8 cellular contexts compared by ENCODE assay signal in genomic region chr3:196502775-196503181, GRCh38. TPM values are rescaled to one million over a fixed set of nuclear protein-coding genes. Genes with fewer than 3 reads are reported as not detected.
A peak's percentile ranks its signal among the peaks of the same experiment; 100 is the strongest.
DNase-seq lines count a peak whose midpoint lies in the region; ATAC-seq and TF ChIP-seq lines count a peak whose summit lies in the region.

No MANE protein-coding gene starts in this region.

- H3K27me3 ChIP-seq in Panc1 (ENCODE audit: control insufficient read depth, insufficient read depth, low read length) (no peaks in the 10 kb centered on the region), stomach smooth muscle (ENCODE audit: control insufficient read depth in 1 of 2, insufficient read depth in 2 of 2, low read length in 2 of 2) (no peaks in the 10 kb centered on the region)

- TF ChIP-seq CTCF in Panc1 (IDR thresholded peaks at IDR 0.05) (no peak), fibroblast of pulmonary artery (IDR thresholded peaks at IDR 0.05; ENCODE audit: low read length, missing control alignments) (no peak)

- H3K9me3 ChIP-seq in Panc1 (ENCODE audit: control insufficient read depth, insufficient read depth, low read depth, low read length) (peaks cover 7% of the 10 kb centered on the region; the same call in 1 of the 2 replicates), stomach smooth muscle (ENCODE audit: control insufficient read depth in 2 of 2, low read length in 2 of 2) (no peaks in the 10 kb centered on the region)

- peak overlapping the region; percentile 96 for H3K27ac Mint-ChIP-seq in activated T-helper 17 cell treated with anti-CD3 and anti-CD28 coated beads, Interleukin-2, amount 50 U/mL, for 72 hours
- peak overlapping the region; percentile 95 to 99 for H3K27ac Mint-ChIP-seq in natural killer cell treated with Interleukin-12 subunit alpha and Interleukin-12 subunit beta and Interleukin-15 and Interleukin-18, amount 100 ng/mL, for 72 hours

- H3K4me1 Mint-ChIP-seq in activated T-helper 17 cell treated with anti-CD3 and anti-CD28 coated beads, Interleukin-2, amount 50 U/mL, for 72 hours: peaks cover 24% of the 10 kb centered on the region
- peaks cover 37 to 40% of the 10 kb centered on the region in 2 donors for H3K4me1 Mint-ChIP-seq in natural killer cell treated with Interleukin-12 subunit alpha and Interleukin-12 subunit beta and Interleukin-15 and Interleukin-18, amount 100 ng/mL, for 72 hours (ENCODE audit: low read depth in 2 of 2)

- no peaks in the 10 kb centered on the region for H3K27me3 Mint-ChIP-seq in activated T-helper 17 cell treated with anti-CD3 and anti-CD28 coated beads, Interleukin-2, amount 50 U/mL, for 72 hours
- H3K27me3 Mint-ChIP-seq in natural killer cell treated with Interleukin-12 subunit alpha and Interleukin-12 subunit beta and Interleukin-15 and Interleukin-18, amount 100 ng/mL, for 72 hours: no peaks in the 10 kb centered on the region

- intact Hi-C loops in Panc1 (cut with micrococcal nuclease; ENCODE audit: unreplicated experiment): no loop called here

- in situ Hi-C loops in Panc1 (cut with HindIII; ENCODE audit: low pct_unique_long_range_greater_than_20kb, low sequenced_read_pairs): no loop called here

- peaks cover 49% of the 10 kb centered on the region for H3K36me3 Mint-ChIP-seq in activated T-helper 17 cell treated with anti-CD3 and anti-CD28 coated beads, Interleukin-2, amount 50 U/mL, for 72 hours (ENCODE audit: low read depth)
- H3K36me3 Mint-ChIP-seq in natural killer cell treated with Interleukin-12 subunit alpha and Interleukin-12 subunit beta and Interleukin-15 and Interleukin-18, amount 100 ng/mL, for 72 hours: peaks cover 15% of the 10 kb centered on the region

- BruUV-seq in Panc1 (replicated peaks; lab: Mats Ljungman, UMichigan): TSS peak; percentile 70

- H3K36me3 ChIP-seq in Panc1 (ENCODE audit: control insufficient read depth, insufficient read depth, low read length): peaks cover 3% of the 10 kb centered on the region; the same call in 1 of the 2 replicates
- H3K36me3 ChIP-seq in stomach smooth muscle (ENCODE audit: control insufficient read depth in 2 of 2, insufficient read depth in 2 of 2, low read length in 2 of 2): no peaks in the 10 kb centered on the region

- H3K9me3 Mint-ChIP-seq in activated T-helper 17 cell treated with anti-CD3 and anti-CD28 coated beads, Interleukin-2, amount 50 U/mL, for 72 hours: peaks cover 6% of the 10 kb centered on the region
- peaks cover 4% of the 10 kb centered on the region for H3K9me3 Mint-ChIP-seq in natural killer cell treated with Interleukin-12 subunit alpha and Interleukin-12 subunit beta and Interleukin-15 and Interleukin-18, amount 100 ng/mL, for 72 hours

- peak; percentile 55 to 57 for DNase-seq in NCI-H524 (lab: John Stamatoyannopoulos, UW)
- no peak for DNase-seq in NCI-H524 treated with DMSO at 0.1 percent for 48 hours (lab: John Stamatoyannopoulos, UW)
- DNase-seq in Panc1 (ENCODE audit: low read depth, low spot score): peak; percentile 67
- DNase-seq in fibroblast of pulmonary artery (ENCODE audit: low read depth): peak; percentile 90
- DNase-seq in natural killer cell treated with Interleukin-12 subunit alpha and Interleukin-12 subunit beta and Interleukin-15 and Interleukin-18, amount 100 ng/mL, for 72 hours (ENCODE audit: low spot score): peak; percentile 66

- H3K27ac ChIP-seq in Panc1 (ENCODE audit: low read length) (peak overlapping the region; percentile 96), stomach smooth muscle (ENCODE audit: low read length) (peak overlapping the region; percentile 90)

- H3K4me3 Mint-ChIP-seq in activated T-helper 17 cell treated with anti-CD3 and anti-CD28 coated beads, Interleukin-2, amount 50 U/mL, for 72 hours: peak overlapping the region; percentile 98
- H3K4me3 Mint-ChIP-seq in natural killer cell treated with Interleukin-12 subunit alpha and Interleukin-12 subunit beta and Interleukin-15 and Interleukin-18, amount 100 ng/mL, for 72 hours: peak overlapping the region; percentile 100

- POLR2A ChIA-PET in Panc1 (lab: Charles Lee): interaction anchor here (0.6 kb wide), 1 partner anchor 262 kb away, joined by 3 read pairs; no protein-coding TSS in a partner anchor

- H3K4me3 ChIP-seq in Panc1 (ENCODE audit: low read depth in 2 of 2, low read length in 2 of 2): peak overlapping the region; percentile 64 to 100
- H3K4me3 ChIP-seq in fibroblast of pulmonary artery (replicated peaks; ENCODE audit: low read depth, low read length): peak overlapping the region; percentile 98
- H3K4me3 ChIP-seq in stomach smooth muscle (ENCODE audit: low read length in 2 of 2): peak overlapping the region; percentile 96 to 100

- peak overlapping the region; percentile 92 to 94 for H3K9ac ChIP-seq in stomach smooth muscle (ENCODE audit: low read length in 2 of 2)

- H3K4me1 ChIP-seq in Panc1 (ENCODE audit: control insufficient read depth, insufficient read depth, low read length) (peaks cover 17% of the 10 kb centered on the region), stomach smooth muscle (ENCODE audit: control insufficient read depth, insufficient read depth, low read length) (peaks cover 29% of the 10 kb centered on the region)

- CTCF ChIA-PET in Panc1 (lab: Charles Lee): no interaction called here

- ATAC-seq in HG03175 (IDR thresholded peaks at IDR 0.05; ENCODE audit: unreplicated experiment) (peak; percentile 7), Panc1 (peak; percentile 33)
- ATAC-seq in activated T-helper 17 cell treated with anti-CD3 and anti-CD28 coated beads, Interleukin-2, amount 50 U/mL, for 72 hours (replicated peaks): peak; percentile 54
- peak; percentile 55 to 63 for ATAC-seq in natural killer cell treated with Interleukin-12 subunit alpha and Interleukin-12 subunit beta and Interleukin-15 and Interleukin-18, amount 100 ng/mL, for 72 hours

RNA-seq across cellular contexts. Expression of gene RNF168, which starts 0.8 kb away (rescaled TPM):
- 21.3 TPM for total RNA-seq in Panc1 (2021; ENCODE audit: unreplicated experiment)
- 5.8 TPM for polyA plus RNA-seq in Panc1 (2012; ENCODE audit: insufficient read length)
- total RNA-seq in activated T-helper 17 cell treated with anti-CD3 and anti-CD28 coated beads, Interleukin-2, amount 50 U/mL, for 72 hours: 10 to 100 TPM; 16.6 to 24.7 TPM
- 10 to 100 TPM; 22.2 to 29.9 TPM for total RNA-seq in natural killer cell treated with Interleukin-12 subunit alpha and Interleukin-12 subunit beta and Interleukin-15 and Interleukin-18, amount 100 ng/mL, for 72 hours

RNA-seq across cellular contexts. Expression of gene SMCO1, which starts 12.4 kb away (rescaled TPM):
- not detected for total RNA-seq in Panc1 (2021; ENCODE audit: unreplicated experiment)
- not detected for polyA plus RNA-seq in Panc1 (2012; ENCODE audit: insufficient read length)
- not detected for total RNA-seq in activated T-helper 17 cell treated with anti-CD3 and anti-CD28 coated beads, Interleukin-2, amount 50 U/mL, for 72 hours
- total RNA-seq in natural killer cell treated with Interleukin-12 subunit alpha and Interleukin-12 subunit beta and Interleukin-15 and Interleukin-18, amount 100 ng/mL, for 72 hours: not detected

Comparison
In these comparisons a context has a peak if more than half of its experiments do, and no peak if none do; other contexts are left out.
1. ATAC-seq: peak in every context shown above with its lines; median percentile 59 in natural killer cell treated with Interleukin-12 subunit alpha and Interleukin-12 subunit beta and Interleukin-15 and Interleukin-18, amount 100 ng/mL, for 72 hours; 54 in activated T-helper 17 cell treated with anti-CD3 and anti-CD28 coated beads, Interleukin-2, amount 50 U/mL, for 72 hours; 33 in Panc1; 7 in HG03175.